1 cellular context compared by ENCODE assay signal in genomic region chr11:125514336-125515101, GRCh38.
A peak's percentile ranks its signal among the peaks of the same experiment; 100 is the strongest.
TF ChIP-seq lines count a peak whose summit lies in the region.

No MANE protein-coding gene starts in this region.

TF ChIP-seq in GM12878, 131 proteins besides CTCF, POLR2A, EP300 and RAD21 (continued from another document and continues in another):
- TF ChIP-seq ZBTB33 (IDR thresholded peaks at IDR 0.05), result no peak
- no peak for TF ChIP-seq YBX1 (IDR thresholded peaks at IDR 0.05)
- no peak for TF ChIP-seq HSF1 (IDR thresholded peaks at IDR 0.05; ENCODE audit: low read depth, low read length)
- TF ChIP-seq FOS (IDR thresholded peaks at IDR 0.05; ENCODE audit: borderline replicate concordance, extremely low read depth, insufficient read length), result no peak
- no peak for TF ChIP-seq ZNF592 (IDR thresholded peaks at IDR 0.05)
- TF ChIP-seq LARP7 (IDR thresholded peaks at IDR 0.05), result no peak
- no peak for TF ChIP-seq ZNF384 (IDR thresholded peaks at IDR 0.05; ENCODE audit: borderline replicate concordance, low read depth, low read length)
- no peak for TF ChIP-seq NRF1 (conservative IDR thresholded peaks at IDR 0.05; ENCODE audit: low read depth, low read length)
- no peak for TF ChIP-seq ZBTB11 (CRISPR knock-in tag; IDR thresholded peaks at IDR 0.05)
- no peak for TF ChIP-seq IRF5 (IDR thresholded peaks at IDR 0.05; ENCODE audit: borderline replicate concordance)
- TF ChIP-seq BACH1 (IDR thresholded peaks at IDR 0.05; ENCODE audit: borderline replicate concordance), result 0 out of 2 replicates have a peak, but pooled peaks have one; percentile 40
- no peak for TF ChIP-seq SMAD5 (IDR thresholded peaks at IDR 0.05; ENCODE audit: low read depth)
- no peak for TF ChIP-seq SREBF1 (IDR thresholded peaks at IDR 0.05; ENCODE audit: low read length)
- TF ChIP-seq ATF2 (IDR thresholded peaks at IDR 0.05; ENCODE audit: low read length), result peak; percentile 68
- no peak for TF ChIP-seq SMAD1 (IDR thresholded peaks at IDR 0.05; ENCODE audit: low read depth, partially characterized antibody)
- no peak for TF ChIP-seq HDAC6 (IDR thresholded peaks at IDR 0.05; ENCODE audit: unreplicated experiment)
- peak; percentile 72 for TF ChIP-seq MEF2B (IDR thresholded peaks at IDR 0.05; ENCODE audit: partially characterized antibody, poor library complexity, severe bottlenecking)
- TF ChIP-seq ZNF24 (IDR thresholded peaks at IDR 0.05), result 0 out of 2 replicates have a peak, but pooled peaks have one; percentile 31
- TF ChIP-seq CBX3 (IDR thresholded peaks at IDR 0.05; ENCODE audit: borderline replicate concordance, low read depth), result no peak
- no peak for TF ChIP-seq STAT1 (conservative IDR thresholded peaks at IDR 0.05)
- TF ChIP-seq MLLT1 (IDR thresholded peaks at IDR 0.05), result peak; percentile 86
- TF ChIP-seq SP1 (IDR thresholded peaks at IDR 0.05; ENCODE audit: low read depth, low read length), result peak; percentile 10
- TF ChIP-seq BCL3 (IDR thresholded peaks at IDR 0.05; ENCODE audit: borderline replicate concordance, insufficient read depth, low read depth, low read length, poor library complexity, severe bottlenecking), result no peak
- TF ChIP-seq TCF7 (IDR thresholded peaks at IDR 0.05; ENCODE audit: borderline replicate concordance), result no peak
- no peak for TF ChIP-seq NR2C2 (IDR thresholded peaks at IDR 0.05; ENCODE audit: borderline replicate concordance, control insufficient read depth, insufficient read length, low read depth)
- peak; percentile 60 for TF ChIP-seq FOXM1 (IDR thresholded peaks at IDR 0.05; ENCODE audit: low read depth, low read length)
- TF ChIP-seq RB1 (IDR thresholded peaks at IDR 0.05; ENCODE audit: borderline replicate concordance), result no peak
- TF ChIP-seq MTA2 (IDR thresholded peaks at IDR 0.05; ENCODE audit: low read depth), result peak; percentile 91
- no peak for TF ChIP-seq RCOR1 (conservative IDR thresholded peaks at IDR 0.05; ENCODE audit: low read depth, low read length)
- no peak for TF ChIP-seq SIX5 (IDR thresholded peaks at IDR 0.05; ENCODE audit: low read depth, low read length, severe bottlenecking)
- TF ChIP-seq ELK1 (IDR thresholded peaks at IDR 0.05; ENCODE audit: low read depth, low read length), result no peak
- peak; percentile 73 for TF ChIP-seq BMI1 (IDR thresholded peaks at IDR 0.05; ENCODE audit: borderline replicate concordance)
- no peak for TF ChIP-seq NR2C1 (IDR thresholded peaks at IDR 0.05)
- no peak for TF ChIP-seq FOXK2 (IDR thresholded peaks at IDR 0.05)
- no peak for TF ChIP-seq POLR2AphosphoS5 (IDR thresholded peaks at IDR 0.05; ENCODE audit: low read length)
- TF ChIP-seq NFIC (IDR thresholded peaks at IDR 0.05; ENCODE audit: low read depth, low read length), result peak; percentile 85
- TF ChIP-seq IKZF2 (IDR thresholded peaks at IDR 0.05), result peak; percentile 92 to 94
- TF ChIP-seq KDM1A (IDR thresholded peaks at IDR 0.05; ENCODE audit: borderline replicate concordance), result no peak
- no peak for TF ChIP-seq HDGF (IDR thresholded peaks at IDR 0.05)
- no peak for TF ChIP-seq MAX (IDR thresholded peaks at IDR 0.05; ENCODE audit: low read depth, low read length)
